ENCODE assay signal across 12 cellular contexts in genomic region chr17:78746949-78747269, GRCh38. TPM values are rescaled to one million over a fixed set of nuclear protein-coding genes. Genes with fewer than 3 reads are reported as not detected.
DNase-seq lines count a peak whose midpoint lies in the region; ATAC-seq and TF ChIP-seq lines count a peak whose summit lies in the region.
"Had no signal": no experiment of that assay in that cellular context is flagged by ENCODE, and none has a peak within 500 bp of the region (broad histone marks: within the 10 kb centered on the region; RNA-seq: fewer than 3 reads in every experiment).

No MANE protein-coding gene starts in this region.

- POLR2A ChIA-PET in CD4-positive, alpha-beta T cell (lab: Charles Lee), result interaction anchor here (0.8 to 7.5 kb wide), 11 partner anchors 10 to 43 kb away, joined by 3 to 92 read pairs (median 8); no protein-coding TSS in a partner anchor

- H3F3A ChIP-seq in MM.1S (ENCODE audit: insufficient read depth, low read length), result peaks cover 39% of the 10 kb centered on the region

- peaks cover 96% of the 10 kb centered on the region for H3K4me1 Mint-ChIP-seq in CD4-positive, alpha-beta T cell (ENCODE audit: low read depth)

- ATAC-seq in CD4-positive, alpha-beta T cell (ENCODE audit: poor library complexity), result no peak
- no peak for ATAC-seq in HG03469 (IDR thresholded peaks at IDR 0.05; ENCODE audit: unreplicated experiment)

- WGBS in esophagus muscularis mucosa, result 72% methylated on average over 2 of the region's 2 CpGs
- 80 to 85% methylated on average over 2 of the region's 2 CpGs for WGBS in sigmoid colon, 2 donors

- no peak overlapping the region for H2AFZ ChIP-seq in MM.1S (ENCODE audit: low read length)

- H4K20me1 ChIP-seq in MM.1S (ENCODE audit: insufficient read depth, low read length), result no peaks in the 10 kb centered on the region

- H3K79me2 ChIP-seq in MM.1S (ENCODE audit: low read length), result peaks cover 88% of the 10 kb centered on the region

- no peaks in the 10 kb centered on the region for H3K27me3 ChIP-seq in CD4-positive, alpha-beta T cell (ENCODE audit: control insufficient read depth, insufficient read depth, low read length)
- H3K27me3 ChIP-seq in MM.1S (replicated peaks; ENCODE audit: insufficient read depth, low read length) (no peaks in the 10 kb centered on the region), esophagus muscularis mucosa (no peaks in the 10 kb centered on the region), sigmoid colon (no peaks in the 10 kb centered on the region)
- H3K27me3 ChIP-seq: colonic mucosa had no signal

- no peaks in the 10 kb centered on the region for H3K9me3 Mint-ChIP-seq in CD4-positive, alpha-beta T cell
- H3K9me3 Mint-ChIP-seq: nephron had no signal

- peak overlapping the region; percentile 85 for H3K27ac Mint-ChIP-seq in CD4-positive, alpha-beta T cell

- TF ChIP-seq CTCF in CD4-positive, alpha-beta T cell (IDR thresholded peaks at IDR 0.05), result no peak
- no peak for TF ChIP-seq CTCF in MM.1S (IDR thresholded peaks at IDR 0.05; ENCODE audit: low read length)
- no peak for TF ChIP-seq CTCF in esophagus muscularis mucosa (IDR thresholded peaks at IDR 0.05)
- TF ChIP-seq CTCF in sigmoid colon (IDR thresholded peaks at IDR 0.05), result no peak

- TF ChIP-seq POLR2A in esophagus muscularis mucosa (IDR thresholded peaks at IDR 0.05; ENCODE audit: low read depth) (no peak), sigmoid colon (IDR thresholded peaks at IDR 0.05) (no peak)

- no peak overlapping the region for H3K4me3 ChIP-seq in MM.1S (ENCODE audit: low read length)
- H3K4me3 ChIP-seq in esophagus muscularis mucosa, result no peak overlapping the region
- no peak overlapping the region for H3K4me3 ChIP-seq in sigmoid colon
- H3K4me3 ChIP-seq: colonic mucosa had no signal

- no peak for TF ChIP-seq EP300 in esophagus muscularis mucosa (IDR thresholded peaks at IDR 0.05)
- TF ChIP-seq EP300 in sigmoid colon (IDR thresholded peaks at IDR 0.05), result no peak

- CTCF ChIA-PET in CD4-positive, alpha-beta T cell (lab: Charles Lee), result interaction anchor here (0.6 to 2.7 kb wide), 3 partner anchors 10 to 402 kb away, joined by 3 to 13 read pairs (median 3); no protein-coding TSS in a partner anchor

- no peaks in the 10 kb centered on the region for H3K27me3 Mint-ChIP-seq in CD4-positive, alpha-beta T cell

- peaks cover 58% of the 10 kb centered on the region for H3K36me3 Mint-ChIP-seq in CD4-positive, alpha-beta T cell (ENCODE audit: low read depth)

- intact Hi-C loops in CD4-positive, alpha-beta T cell (cut with DNase I, micrococcal nuclease), result loop anchor here (2.0 to 5.0 kb wide), 3 partner anchors 28 to 70 kb away; no protein-coding TSS in a partner anchor
- intact Hi-C loops in esophagus muscularis mucosa (cut with DNase I), result loop anchor here (5.0 kb wide), 1 partner anchor 250 kb away; no protein-coding TSS in a partner anchor
- intact Hi-C loops in sigmoid colon (cut with DNase I), result loop anchor here (5.0 kb wide), 1 partner anchor 40 kb away; no protein-coding TSS in a partner anchor

- peak overlapping the region; percentile 45; the same call in 1 of the 2 replicates for H3K9ac ChIP-seq in MM.1S (ENCODE audit: low read length)

- H3K9me2 ChIP-seq in MM.1S (replicated peaks; ENCODE audit: insufficient read depth, low read length), result no peaks in the 10 kb centered on the region

- H3K27ac ChIP-seq in CD4-positive, alpha-beta T cell (ENCODE audit: low read depth, low read length), result peak overlapping the region; percentile 81
- peak overlapping the region; percentile 98 for H3K27ac ChIP-seq in MM.1S (ENCODE audit: low read length)
- peak overlapping the region; percentile 28 to 63 (median 52) for H3K27ac ChIP-seq in esophagus muscularis mucosa (replicated peaks in 1 of 4)
- H3K27ac ChIP-seq in sigmoid colon, result peak overlapping the region; percentile 48 to 72 (median 52)
- H3K27ac ChIP-seq: colonic mucosa had no signal

- H3K36me3 ChIP-seq in MM.1S (replicated peaks; ENCODE audit: insufficient read depth, low read length) (no peaks in the 10 kb centered on the region), esophagus muscularis mucosa (no peaks in the 10 kb centered on the region), sigmoid colon (no peaks in the 10 kb centered on the region)
- H3K36me3 ChIP-seq: colonic mucosa had no signal

- H3K4me2 ChIP-seq in MM.1S (ENCODE audit: low read depth, low read length), result peak overlapping the region; percentile 81

- H3K4me1 ChIP-seq in MM.1S (ENCODE audit: low read length), result peaks cover 78% of the 10 kb centered on the region
- H3K4me1 ChIP-seq in esophagus muscularis mucosa, result peaks cover 32 to 62% (median 53%) of the 10 kb centered on the region in 4 donors
- H3K4me1 ChIP-seq in sigmoid colon, result peaks cover 0 to 41% (median 34%) of the 10 kb centered on the region in 4 donors

- H3K4me3 Mint-ChIP-seq in CD4-positive, alpha-beta T cell, result peak overlapping the region; percentile 78
- H3K4me3 Mint-ChIP-seq: nephron had no signal

- no peaks in the 10 kb centered on the region for H3K9me3 ChIP-seq in CD4-positive, alpha-beta T cell (ENCODE audit: control insufficient read depth, low read length)
- H3K9me3 ChIP-seq in MM.1S (replicated peaks; ENCODE audit: insufficient read depth, low read length), result no peaks in the 10 kb centered on the region
- H3K9me3 ChIP-seq in esophagus muscularis mucosa, result no peaks in the 10 kb centered on the region
- no peaks in the 10 kb centered on the region for H3K9me3 ChIP-seq in sigmoid colon
- H3K9me3 ChIP-seq: colonic mucosa had no signal

- DNase-seq in CD4-positive, alpha-beta T cell, result no peak
- DNase-seq in MM.1S (no peak), esophagus muscularis mucosa (ENCODE audit: extremely low spot score) (no peak), sigmoid colon (no peak), GM19240 (ENCODE audit: insufficient read length, low spot score) (no peak), KG1 (lab: John Stamatoyannopoulos, UW) (no peak), NCI-H146 treated with DMSO at 0.1 percent for 48 hours (lab: John Stamatoyannopoulos, UW; ENCODE audit: unreplicated experiment) (no peak)
- DNase-seq: activated effector memory CD4-positive, alpha-beta T cell treated with anti-CD3 and anti-CD28 coated beads, Interleukin-2, amount 50 U/mL, for 16 hours; colonic mucosa; NCI-H446 treated with DMSO at 0.1 percent for 48 hours had no signal

RNA-seq across cellular contexts. Expression of gene CYTH1, which starts 35.2 kb away (rescaled TPM):
- 100 to 1,000 TPM; 521 to 525 TPM for total RNA-seq in CD4-positive, alpha-beta T cell
- 10 to 100 TPM; 25.7 to 39.4 (median 35.7) TPM for total RNA-seq in esophagus muscularis mucosa
- total RNA-seq in sigmoid colon, result 10 to 100 TPM; 26.7 to 38.5 (median 35.2) TPM
- polyA plus RNA-seq in sigmoid colon, result 10 to 100 TPM; 56.5 to 83.8 (median 64.3) TPM

Comparison
In these comparisons a context has a peak if more than half of its experiments do, and no peak if none do; other contexts are left out.
1. RNA of gene CYTH1, which starts 35.2 kb away (total RNA-seq): 521 to 525 TPM in CD4-positive, alpha-beta T cell; 26.7 to 38.5 TPM in sigmoid colon and 25.7 to 39.4 TPM in esophagus muscularis mucosa; every median in the first group is over 10 times any median in the second.
2. Peak in every context shown above with its lines, with median percentiles within 50 percentile points of each other: H3K27ac ChIP-seq.